15 cellular contexts compared by ENCODE assay signal in the genomic region with DNA sequence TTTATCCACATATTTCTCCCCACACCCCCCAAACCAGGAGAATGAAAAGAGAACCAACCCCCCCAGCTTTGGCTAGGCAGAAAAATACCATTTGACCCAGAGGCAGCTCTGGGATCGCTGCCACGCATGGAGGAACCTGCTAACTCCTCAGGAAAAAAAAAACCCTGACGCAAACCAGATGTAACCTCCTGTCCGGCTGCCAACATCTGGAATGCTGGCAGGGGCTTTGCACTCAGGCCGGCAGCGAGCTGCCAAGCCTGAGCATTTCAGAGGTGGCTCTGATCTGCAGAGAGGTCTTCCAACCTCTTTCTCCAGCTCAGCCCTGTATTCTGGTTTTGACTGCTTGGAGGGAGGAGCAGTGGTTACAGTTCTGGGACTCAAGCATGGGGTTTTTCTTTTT. TPM values are rescaled to one million over a fixed set of nuclear protein-coding genes. Genes with fewer than 3 reads are reported as not detected.
DNase-seq lines count a peak whose midpoint lies in the region; ATAC-seq and TF ChIP-seq lines count a peak whose summit lies in the region.
"Had no signal": no experiment of that assay in that cellular context is flagged by ENCODE, and none has a peak within 500 bp of the region (broad histone marks: within the 10 kb centered on the region; RNA-seq: fewer than 3 reads in every experiment).

No MANE protein-coding gene starts in this region.

- no TSS peak for BruUV-seq in IMR-90 (replicated peaks; lab: Mats Ljungman, UMichigan)

- TF ChIP-seq RAD21 in IMR-90 (IDR thresholded peaks at IDR 0.05; ENCODE audit: low read length) = no peak

- POLR2A ChIA-PET in IMR-90 (lab: Charles Lee; ENCODE audit: unreplicated experiment) = interaction anchor here (0.6 kb wide), 1 partner anchor 278 kb away, joined by 3 read pairs; no protein-coding TSS in a partner anchor
- POLR2A ChIA-PET in activated CD4-positive, alpha-beta T cell treated with anti-CD3 and anti-CD28 coated beads, Interleukin-2, amount 10 ng/mL, durations not matched to agents 7 days and 5 days (lab: Charles Lee) = no interaction called here

- DNase-seq in IMR-90 (peak; percentile 91), colonic mucosa (peak; percentile 40), left kidney (ENCODE audit: low read depth, low spot score) (peak; percentile 76), NCI-H524 treated with DMSO at 0.1 percent for 48 hours (lab: John Stamatoyannopoulos, UW) (no peak), mucosa of descending colon (no peak), GOT3 (lab: John Stamatoyannopoulos, UW) (no peak)
- DNase-seq in activated CD4-positive, alpha-beta T cell treated with anti-CD3 and anti-CD28 coated beads, Interleukin-2, amount 10 ng/mL, durations not matched to agents 7 days and 5 days = no peak
- DNase-seq: activated B cell treated with CpG ODN at 0.5 μM for 24 hours, DND-41, foreskin melanocyte, NCI-H1092, OCI-M1 had no signal

- peak overlapping the region; percentile 57 for H2AFZ ChIP-seq in IMR-90 (replicated peaks; ENCODE audit: low read length, poor library complexity)

- H3K4me3 Mint-ChIP-seq in activated CD4-positive, alpha-beta T cell treated with anti-CD3 and anti-CD28 coated beads, Interleukin-2, amount 10 ng/mL, durations not matched to agents 7 days and 5 days = no peak overlapping the region
- H3K4me3 Mint-ChIP-seq: activated B cell treated with CpG ODN at 0.5 μM for 24 hours had no signal

- peaks cover 84% of the 10 kb centered on the region for H4K20me1 ChIP-seq in IMR-90 (ENCODE audit: insufficient read depth, low read length)

- H3K14ac ChIP-seq in IMR-90 (replicated peaks; ENCODE audit: low read depth, low read length) = no peak overlapping the region

- no peak overlapping the region for H2AK5ac ChIP-seq in IMR-90 (ENCODE audit: low read depth, low read length)

- H4K5ac ChIP-seq in IMR-90 (ENCODE audit: low read depth, low read length) = no peak overlapping the region

- H3K9ac ChIP-seq in IMR-90 (ENCODE audit: low read depth, low read length) (no peak overlapping the region), colonic mucosa (ENCODE audit: low read depth in 2 of 2, low read length in 2 of 2) (no peak overlapping the region), stomach smooth muscle (ENCODE audit: low read length in 2 of 2) (peak overlapping the region in 1 of 2 donors; percentile 2)

- no peaks in the 10 kb centered on the region for H3K9me3 Mint-ChIP-seq in activated CD4-positive, alpha-beta T cell treated with anti-CD3 and anti-CD28 coated beads, Interleukin-2, amount 10 ng/mL, durations not matched to agents 7 days and 5 days
- H3K9me3 Mint-ChIP-seq: activated B cell treated with CpG ODN at 0.5 μM for 24 hours; activated naive CD4-positive, alpha-beta T cell treated with anti-CD3 and anti-CD28 coated beads, Interleukin-2, amount 50 U/mL, for 72 hours had no signal

- no peak for TF ChIP-seq POLR2A in IMR-90 (IDR thresholded peaks at IDR 0.05; ENCODE audit: low read depth, low read length)

- no peak overlapping the region for H4K91ac ChIP-seq in IMR-90 (ENCODE audit: insufficient read depth, low read depth, low read length)

- H3K36me3 Mint-ChIP-seq in activated CD4-positive, alpha-beta T cell treated with anti-CD3 and anti-CD28 coated beads, Interleukin-2, amount 10 ng/mL, durations not matched to agents 7 days and 5 days (ENCODE audit: low read depth) = peaks cover 44% of the 10 kb centered on the region

- H3K56ac ChIP-seq in IMR-90 (ENCODE audit: extremely low read depth, insufficient read depth, low read length) = no peak overlapping the region

- H3K4me1 ChIP-seq in IMR-90 (ENCODE audit: control insufficient read depth, insufficient read depth, low read length) (peaks cover 54% of the 10 kb centered on the region), colonic mucosa (peaks cover 26% of the 10 kb centered on the region), stomach smooth muscle (ENCODE audit: control insufficient read depth, insufficient read depth, low read length) (peaks cover 89% of the 10 kb centered on the region), mucosa of descending colon (ENCODE audit: low read depth) (peaks cover 48% of the 10 kb centered on the region)

- no peak overlapping the region for H3K23ac ChIP-seq in IMR-90 (ENCODE audit: low read depth, low read length)

- H3K27me3 ChIP-seq in IMR-90 (ENCODE audit: control insufficient read depth, insufficient read depth, low read length) (no peaks in the 10 kb centered on the region), colonic mucosa (no peaks in the 10 kb centered on the region), stomach smooth muscle (ENCODE audit: control insufficient read depth in 1 of 2, insufficient read depth in 2 of 2, low read length in 2 of 2) (no peaks in the 10 kb centered on the region)

- H3K4ac ChIP-seq in IMR-90 (ENCODE audit: low read depth, low read length) = no peak overlapping the region

- peak overlapping the region; percentile 57 for H2BK5ac ChIP-seq in IMR-90 (ENCODE audit: low read depth, low read length, poor library complexity, severe bottlenecking)

- no peak overlapping the region for H2AK9ac ChIP-seq in IMR-90 (replicated peaks; ENCODE audit: low read depth, low read length, poor library complexity)

- H3K9me1 ChIP-seq in IMR-90 (ENCODE audit: insufficient read depth, low read length) = peaks cover 59% of the 10 kb centered on the region

- no peak overlapping the region for H4K8ac ChIP-seq in IMR-90 (ENCODE audit: low read depth in 2 of 2, low read length in 2 of 2)

- no peak overlapping the region for H3K18ac ChIP-seq in IMR-90 (ENCODE audit: low read depth, low read length)

- peaks cover 34 to 90% of the 10 kb centered on the region in 2 experiments for H3K79me1 ChIP-seq in IMR-90 (ENCODE audit: low read depth in 1 of 2, low read length in 2 of 2)

- peak; percentile 15 for ATAC-seq in IMR-90 (ENCODE audit: low read depth)
- ATAC-seq in mucosa of descending colon = no peak
- ATAC-seq: HCT116 had no signal

- in situ Hi-C loops in IMR-90 (cut with MboI; ENCODE audit: low sequenced_read_pairs) = no loop called here

- no peaks in the 10 kb centered on the region for H3K27me3 Mint-ChIP-seq in activated CD4-positive, alpha-beta T cell treated with anti-CD3 and anti-CD28 coated beads, Interleukin-2, amount 10 ng/mL, durations not matched to agents 7 days and 5 days
- H3K27me3 Mint-ChIP-seq: activated B cell treated with CpG ODN at 0.5 μM for 24 hours had no signal

- H2BK20ac ChIP-seq in IMR-90 (ENCODE audit: low read depth, low read length) = no peak overlapping the region

- H3K4me1 Mint-ChIP-seq in activated CD4-positive, alpha-beta T cell treated with anti-CD3 and anti-CD28 coated beads, Interleukin-2, amount 10 ng/mL, durations not matched to agents 7 days and 5 days = peaks cover 42% of the 10 kb centered on the region

- H3K9me3 ChIP-seq in IMR-90 (ENCODE audit: control insufficient read depth, insufficient read depth, low read length) (no peaks in the 10 kb centered on the region), colonic mucosa (no peaks in the 10 kb centered on the region), stomach smooth muscle (ENCODE audit: control insufficient read depth in 2 of 2, low read length in 2 of 2) (no peaks in the 10 kb centered on the region), mucosa of descending colon (no peaks in the 10 kb centered on the region)

- H3K4me3 ChIP-seq in IMR-90 (ENCODE audit: insufficient read depth, low read depth, low read length) (no peak overlapping the region), colonic mucosa (no peak overlapping the region), stomach smooth muscle (ENCODE audit: low read length in 2 of 2) (peak overlapping the region in 1 of 2 donors; percentile 44), mucosa of descending colon (no peak overlapping the region)

- intact Hi-C loops in IMR-90 (cut with micrococcal nuclease) (no loop called here), colonic mucosa (cut with DNase I) (no loop called here), mucosa of descending colon (cut with DNase I, micrococcal nuclease) (no loop called here)

- TF ChIP-seq CTCF in IMR-90 (conservative IDR thresholded peaks at IDR 0.05; ENCODE audit: low read depth, low read length) (no peak), colonic mucosa (IDR thresholded peaks at IDR 0.05) (no peak), mucosa of descending colon (IDR thresholded peaks at IDR 0.05) (no peak)

- no peak overlapping the region for H3K27ac Mint-ChIP-seq in activated CD4-positive, alpha-beta T cell treated with anti-CD3 and anti-CD28 coated beads, Interleukin-2, amount 10 ng/mL, durations not matched to agents 7 days and 5 days
- H3K27ac Mint-ChIP-seq: activated B cell treated with CpG ODN at 0.5 μM for 24 hours had no signal

- peaks cover 71% of the 10 kb centered on the region for H3K36me3 ChIP-seq in IMR-90 (ENCODE audit: control insufficient read depth, insufficient read depth, low read length)
- H3K36me3 ChIP-seq in colonic mucosa = peaks cover 9% of the 10 kb centered on the region
- peaks cover 34 to 35% of the 10 kb centered on the region in 2 donors for H3K36me3 ChIP-seq in stomach smooth muscle (ENCODE audit: control insufficient read depth in 2 of 2, insufficient read depth in 2 of 2, low read length in 2 of 2)
- H3K36me3 ChIP-seq in mucosa of descending colon (ENCODE audit: low read depth) = peaks cover 9% of the 10 kb centered on the region

- H3K27ac ChIP-seq in IMR-90 (ENCODE audit: insufficient read depth, low read length) (no peak overlapping the region), colonic mucosa (peak overlapping the region; percentile 22), stomach smooth muscle (ENCODE audit: low read length) (peak overlapping the region; percentile 92)

- CTCF ChIA-PET in IMR-90 (lab: Yijun Ruan, JAX) = interaction anchor here (0.9 kb wide), 1 partner anchor 40 kb away, joined by 3 read pairs; no protein-coding TSS in a partner anchor
- CTCF ChIA-PET in activated CD4-positive, alpha-beta T cell treated with anti-CD3 and anti-CD28 coated beads, Interleukin-2, amount 10 ng/mL, durations not matched to agents 7 days and 5 days (lab: Charles Lee) = interaction anchor here (0.6 to 2.8 kb wide), 5 partner anchors 11 to 144 kb away, joined by 3 to 9 read pairs (median 4); no protein-coding TSS in a partner anchor

- H2BK120ac ChIP-seq in IMR-90 (ENCODE audit: low read depth, low read length) = 0 out of 2 replicates have a peak overlapping the region, but pooled peaks have one; percentile 64

- no CpG with 5 or more reads among the region's 6 CpGs for WGBS in IMR-90 (ENCODE audit: extremely low coverage in 2 of 2, insufficient read length in 1 of 2), 2 experiments

- no peak overlapping the region for H2BK15ac ChIP-seq in IMR-90 (ENCODE audit: low read depth, low read length)

- no peak overlapping the region for H3K4me2 ChIP-seq in IMR-90 (ENCODE audit: low read depth, low read length)

- dilution Hi-C loops in IMR-90 (cut with HindIII; ENCODE audit: low sequenced_read_pairs, unreplicated experiment) = no loop called here

RNA-seq across cellular contexts. Expression of a gene that starts 8.2 kb away (rescaled TPM):
- 257 and 308 TPM in 2 replicates for total RNA-seq in IMR-90 (2012; rRNA removed)
- polyA plus RNA-seq in IMR-90 (2012; rRNA removed) = 1,187 TPM in 2 replicates
- 1,397 and 1,707 TPM in 2 replicates for polyA plus RNA-seq in IMR-90 (2012; cell fraction: cytosol; rRNA removed)
- 452 and 510 TPM in 2 replicates for polyA plus RNA-seq in IMR-90 (2012; cell fraction: nucleus; rRNA removed; ENCODE audit: low replicate concordance)
- 100 to 1,000 TPM; 182 to 291 TPM for total RNA-seq in colonic mucosa
- total RNA-seq in activated CD4-positive, alpha-beta T cell treated with anti-CD3 and anti-CD28 coated beads, Interleukin-2, amount 10 ng/mL, durations not matched to agents 7 days and 5 days = 10 to 100 TPM; 65.2 to 67.9 TPM
- 100 to 1,000 TPM; 215 to 459 (median 244) TPM for total RNA-seq in mucosa of descending colon

RNA-seq across cellular contexts. Expression of a gene that starts 33.7 kb away (rescaled TPM):
- total RNA-seq in IMR-90 (2012; rRNA removed) (68.5 and 118 TPM in 2 replicates), colonic mucosa (100 to 1,000 TPM in 1 of 2 donors, 10 to 100 TPM in 1; 46.2 to 124 TPM), mucosa of descending colon (10 to 100 TPM in 2 of 3 donors, 1 to 10 TPM in 1; 6.9 to 50.1 (median 11.4) TPM)
- 40.2 and 43.4 TPM in 2 replicates for polyA plus RNA-seq in IMR-90 (2012; rRNA removed)
- polyA plus RNA-seq in IMR-90 (2012; cell fraction: cytosol; rRNA removed) = 3.3 and 5.3 TPM in 2 replicates
- 2.7 and 19.5 TPM in 2 replicates for polyA plus RNA-seq in IMR-90 (2012; cell fraction: nucleus; rRNA removed; ENCODE audit: low replicate concordance)
- 100 to 1,000 TPM; 504 to 522 TPM for total RNA-seq in activated CD4-positive, alpha-beta T cell treated with anti-CD3 and anti-CD28 coated beads, Interleukin-2, amount 10 ng/mL, durations not matched to agents 7 days and 5 days

RNA-seq across cellular contexts. Expression of a gene that starts 50.0 kb away (rescaled TPM):
- total RNA-seq in IMR-90 (2012; rRNA removed) = 0.28 TPM in 1 of 2 replicates, not detected in the other
- 0.07 TPM in 1 of 2 replicates, not detected in the other for polyA plus RNA-seq in IMR-90 (2012; rRNA removed)
- 0.07 and 0.08 TPM in 2 replicates for polyA plus RNA-seq in IMR-90 (2012; cell fraction: cytosol; rRNA removed)
- 0.33 and 0.57 TPM in 2 replicates for polyA plus RNA-seq in IMR-90 (2012; cell fraction: nucleus; rRNA removed; ENCODE audit: low replicate concordance)
- total RNA-seq in colonic mucosa = 10 to 100 TPM in 1 of 2 donors, 1 to 10 TPM in 1; 8.8 to 20.4 TPM
- 1 to 10 TPM; 3.5 to 3.7 TPM for total RNA-seq in activated CD4-positive, alpha-beta T cell treated with anti-CD3 and anti-CD28 coated beads, Interleukin-2, amount 10 ng/mL, durations not matched to agents 7 days and 5 days
- 10 to 100 TPM in 1 of 3 donors, 1 to 10 TPM in 2; 3.0 to 13.1 (median 3.3) TPM for total RNA-seq in mucosa of descending colon

Comparison
In these comparisons a context has a peak if more than half of its experiments do, and no peak if none do; other contexts are left out.
1. DNase-seq: peak in IMR-90 (single experiment), colonic mucosa (single experiment) and left kidney (single experiment); none in activated CD4-positive, alpha-beta T cell treated with anti-CD3 and anti-CD28 coated beads, Interleukin-2, amount 10 ng/mL, durations not matched to agents 7 days and 5 days (single experiment), NCI-H524 treated with DMSO at 0.1 percent for 48 hours (single experiment), mucosa of descending colon (0 of 3) and GOT3 (single experiment).